In genomic region chr10:86224354-86225097, GRCh38 we compare ENCODE assay signal across 18 cellular contexts.
DNase-seq lines count a peak whose midpoint lies in the region; ATAC-seq, FAIRE-seq and TF ChIP-seq lines count a peak whose summit lies in the region.
"Had no signal": no experiment of that assay in that cellular context is flagged by ENCODE, and none has a peak within 500 bp of the region (broad histone marks: within the 10 kb centered on the region; RNA-seq: fewer than 3 reads in every experiment).

No MANE protein-coding gene starts in this region.

- H2AFZ ChIP-seq in HepG2 (ENCODE audit: low read length), result no peak overlapping the region

- peak; percentile 83 for ATAC-seq in GM21786 (IDR thresholded peaks at IDR 0.05; ENCODE audit: unreplicated experiment)
- no peak for ATAC-seq in HepG2

- H3K4me2 ChIP-seq in HepG2 (ENCODE audit: low read depth, low read length), result no peak overlapping the region

- CTCF ChIA-PET in HepG2 (lab: Yijun Ruan, JAX; ENCODE audit: low intra/inter-chr PET ratio, low total read pairs), result no interaction called here

- H4K20me1 ChIP-seq in HepG2 (ENCODE audit: insufficient read depth, low read length), result no peaks in the 10 kb centered on the region

- TF ChIP-seq CTCF in HepG2 (CRISPR knock-in tag; IDR thresholded peaks at IDR 0.05), result no peak

- TF ChIP-seq POLR2A in HepG2 (IDR thresholded peaks at IDR 0.05; ENCODE audit: insufficient read depth in 1 of 2, low read depth in 2 of 2, low read length in 2 of 2), result no peak

- WGBS in HepG2 (ENCODE audit: low lambda C conversion rate), result 8% methylated on average over 8 of the region's 8 CpGs

- in situ Hi-C loops in HepG2 (cut with HindIII; ENCODE audit: extremely low pct_ligation_motif_present, low pct_unique_long_range_greater_than_20kb), result no loop called here

- no peaks in the 10 kb centered on the region for H3K79me2 ChIP-seq in HepG2 (ENCODE audit: insufficient read depth, low read length)

- H3K9ac ChIP-seq in HepG2 (ENCODE audit: insufficient read depth, low read depth, low read length), result no peak overlapping the region

- intact Hi-C loops in HepG2 (cut with micrococcal nuclease; ENCODE audit: unreplicated experiment), result no loop called here

- H3K4me3 ChIP-seq in HepG2 (replicated peaks in 1 of 3; ENCODE audit: insufficient read depth in 1 of 3, low read depth in 2 of 3, low read length in 3 of 3), result no peak overlapping the region
- H3K4me3 ChIP-seq: MG63, tibial nerve had no signal

- peaks cover 6% of the 10 kb centered on the region; the same call in 1 of the 2 replicates for H3K4me1 ChIP-seq in HepG2 (ENCODE audit: insufficient read depth, low read length)
- H3K4me1 ChIP-seq: foreskin keratinocyte had no signal

- H3K9me3 ChIP-seq in HepG2 (ENCODE audit: low read length), result no peaks in the 10 kb centered on the region
- H3K9me3 ChIP-seq: MG63, tibial nerve had no signal

- DNase-seq in Daoy (ENCODE audit: low read depth), result peak; percentile 11
- DNase-seq in M059J (ENCODE audit: low read depth), result peak; percentile 19
- peak; percentile 59 for DNase-seq in glomerular visceral epithelial cell (ENCODE audit: extremely low spot score)
- DNase-seq in NCI-H345 (lab: John Stamatoyannopoulos, UW), result no peak
- DNase-seq in HepG2 (ENCODE audit: low spot score), result no peak
- no peak for DNase-seq in H4 (ENCODE audit: low spot score)
- DNase-seq in HT-29 (ENCODE audit: low spot score), result no peak
- DNase-seq: activated CD4-positive, alpha-beta memory T cell treated with anti-CD3 and anti-CD28 coated beads, Interleukin-2, amount 10 ng/mL, durations not matched to agents 7 days and 5 days; amygdala; H9; immature natural killer cell; stimulated activated CD4-positive, alpha-beta T cell treated with anti-CD3 and anti-CD28 coated beads, Interleukin-4, amount 100 ng/mL, for 4 hours had no signal

- H3K27me3 ChIP-seq in HepG2 (ENCODE audit: control insufficient read depth in 1 of 2, insufficient read depth in 2 of 2, low read length in 2 of 2), result peaks cover 0 to 4% of the 10 kb centered on the region in 2 experiments; a peak in 3 of 5 replicates
- H3K27me3 ChIP-seq: foreskin keratinocyte, MG63, tibial nerve had no signal

- H3K27ac ChIP-seq in HepG2 (ENCODE audit: extremely low read length, insufficient read depth, low read length), result no peak overlapping the region
- H3K27ac ChIP-seq: foreskin keratinocyte, tibial nerve had no signal

- no peak for TF ChIP-seq RAD21 in HepG2 (CRISPR knock-in tag; IDR thresholded peaks at IDR 0.05)

- BruUV-seq in HepG2 (replicated peaks; lab: Mats Ljungman, UMichigan), result no TSS peak

- no peaks in the 10 kb centered on the region for H3K36me3 ChIP-seq in HepG2 (replicated peaks in 1 of 2; ENCODE audit: control insufficient read depth in 1 of 2, insufficient read depth in 2 of 2, low read length in 2 of 2)
- H3K36me3 ChIP-seq: MG63, tibial nerve had no signal

- POLR2A ChIA-PET in HepG2 (lab: Yijun Ruan, JAX), result no interaction called here

- TF ChIP-seq EP300 in HepG2 (IDR thresholded peaks at IDR 0.05; ENCODE audit: low read depth in 2 of 2, low read length in 2 of 2) (no peak), HepG2 (CRISPR knock-in tag; IDR thresholded peaks at IDR 0.05; ENCODE audit: borderline replicate concordance) (no peak)

- no peak for FAIRE-seq in HepG2 (lab: Jason Lieb, UNC)
- FAIRE-seq: GM12892, HTR-8/SVneo had no signal

TF ChIP-seq in HepG2, 621 proteins besides CTCF, POLR2A, EP300 and RAD21:
- TF ChIP-seq ZBTB7B (CRISPR knock-in tag; IDR thresholded peaks at IDR 0.05) (no peak), POLR2G (IDR thresholded peaks at IDR 0.05; ENCODE audit: low read depth, low read length) (no peak), MYNN (CRISPR knock-in tag; IDR thresholded peaks at IDR 0.05; ENCODE audit: low read depth) (no peak), THYN1 (CRISPR knock-in tag; IDR thresholded peaks at IDR 0.05; ENCODE audit: borderline replicate concordance, low read depth) (no peak), MTF2 (CRISPR knock-in tag; IDR thresholded peaks at IDR 0.05; ENCODE audit: borderline replicate concordance) (no peak), PHF20 (CRISPR knock-in tag; IDR thresholded peaks at IDR 0.05) (no peak), SNAPC2 (CRISPR knock-in tag; IDR thresholded peaks at IDR 0.05) (no peak), ZFP37 (CRISPR knock-in tag; IDR thresholded peaks at IDR 0.05; ENCODE audit: borderline replicate concordance) (no peak), THAP8 (CRISPR knock-in tag; IDR thresholded peaks at IDR 0.05; ENCODE audit: borderline replicate concordance) (no peak), SMAD3 (CRISPR knock-in tag; IDR thresholded peaks at IDR 0.05) (no peak), IKZF1 (IDR thresholded peaks at IDR 0.05) (no peak), ZNF790 (CRISPR knock-in tag; IDR thresholded peaks at IDR 0.05; ENCODE audit: borderline replicate concordance) (no peak), NFE2 (CRISPR knock-in tag; IDR thresholded peaks at IDR 0.05) (no peak), SCMH1 (CRISPR knock-in tag; IDR thresholded peaks at IDR 0.05; ENCODE audit: borderline replicate concordance) (no peak), ZNF224 (CRISPR knock-in tag; IDR thresholded peaks at IDR 0.05) (no peak)

Comparison
In these comparisons a context has a peak if more than half of its experiments do, and no peak if none do; other contexts are left out.
1. DNase-seq: peak in Daoy (single experiment), M059J (single experiment) and glomerular visceral epithelial cell (single experiment); none in NCI-H345 (single experiment), HepG2 (single experiment), H4 (single experiment) and HT-29 (single experiment).